In genomic region chr7:105940111-105940510, GRCh38 we compare ENCODE assay signal across 12 cellular contexts. TPM values are rescaled to one million over a fixed set of nuclear protein-coding genes. Genes with fewer than 3 reads are reported as not detected.
A peak's percentile ranks its signal among the peaks of the same experiment; 100 is the strongest.
DNase-seq lines count a peak whose midpoint lies in the region; ATAC-seq and TF ChIP-seq lines count a peak whose summit lies in the region.
"Had no signal": no experiment of that assay in that cellular context is flagged by ENCODE, and none has a peak within 500 bp of the region (broad histone marks: within the 10 kb centered on the region; RNA-seq: fewer than 3 reads in every experiment).

No MANE protein-coding gene starts in this region.

- H3K4me2 ChIP-seq in PC-3 (ENCODE audit: low read length): no peak overlapping the region

- H3F3A ChIP-seq in PC-3 (ENCODE audit: low read length, unreplicated experiment): no peaks in the 10 kb centered on the region

- intact Hi-C loops in PC-3 (cut with micrococcal nuclease): no loop called here
- intact Hi-C loops in upper lobe of right lung (cut with DNase I): no loop called here

- TF ChIP-seq CTCF in PC-3 (conservative IDR thresholded peaks at IDR 0.05; ENCODE audit: low read depth, low read length) (no peak), liver (IDR thresholded peaks at IDR 0.05; ENCODE audit: low read depth, low read length, missing input control) (no peak), upper lobe of right lung (IDR thresholded peaks at IDR 0.05) (no peak)

- H3K79me2 ChIP-seq in PC-3 (ENCODE audit: low read length): no peaks in the 10 kb centered on the region

- H3K9ac ChIP-seq in PC-3 (ENCODE audit: low read length): no peak overlapping the region
- H3K9ac ChIP-seq in liver (ENCODE audit: low read depth in 1 of 2, low read length in 2 of 2): no peak overlapping the region

- TF ChIP-seq RAD21 in liver (IDR thresholded peaks at IDR 0.05): peak; percentile 24 to 27

- no peak overlapping the region for H2AFZ ChIP-seq in PC-3 (ENCODE audit: low read length)

- H3K4me3 ChIP-seq in PC-3 (ENCODE audit: low read length) (no peak overlapping the region), liver (ENCODE audit: low read depth in 1 of 3, low read length in 3 of 3) (no peak overlapping the region), upper lobe of right lung (no peak overlapping the region)
- H3K4me3 ChIP-seq: left lung, testis had no signal

- WGBS in liver: 40% methylated on average over 4 of the region's 4 CpGs

- BruUV-seq in PC-3 (replicated peaks; lab: Mats Ljungman, UMichigan): no TSS peak

- no peak overlapping the region for H3K27ac ChIP-seq in PC-3 (ENCODE audit: low read length)
- no peak overlapping the region for H3K27ac ChIP-seq in liver (ENCODE audit: low read depth in 1 of 2, low read length in 2 of 2)
- no peak overlapping the region for H3K27ac ChIP-seq in upper lobe of right lung
- H3K27ac ChIP-seq: left lung, testis had no signal

- ATAC-seq in PC-3: peak; percentile 53
- ATAC-seq in upper lobe of right lung: no peak
- ATAC-seq: HCT116, left lung had no signal

- H4K20me1 ChIP-seq in PC-3 (ENCODE audit: low read length): no peaks in the 10 kb centered on the region

- H3K9me2 ChIP-seq in PC-3 (replicated peaks; ENCODE audit: low read length): no peaks in the 10 kb centered on the region

- DNase-seq in DMS53 (lab: John Stamatoyannopoulos, UW) (peak; percentile 99), NCI-H146 treated with DMSO at 0.1 percent for 48 hours (lab: John Stamatoyannopoulos, UW; ENCODE audit: unreplicated experiment) (peak; percentile 76), PC-3 (peak; percentile 14), upper lobe of right lung (no peak), AG08396 (ENCODE audit: low spot score) (no peak)
- DNase-seq in stimulated activated CD4-positive, alpha-beta T cell treated with anti-CD3 and anti-CD28 coated beads, Interleukin-1b, Interleukin-23, amount 100 ng/mL, for 48 hours: no peak
- DNase-seq: anterior cingulate cortex; left lung; stimulated activated CD4-positive, alpha-beta T cell treated with anti-CD3 and anti-CD28 coated beads, Interleukin-4, amount 100 ng/mL, for 4 hours; testis had no signal

- no peaks in the 10 kb centered on the region for H3K9me3 ChIP-seq in PC-3 (ENCODE audit: low read length)
- H3K9me3 ChIP-seq in liver (ENCODE audit: control insufficient read depth in 4 of 4, low read length in 3 of 4): no peaks in the 10 kb centered on the region
- H3K9me3 ChIP-seq in upper lobe of right lung: no peaks in the 10 kb centered on the region
- H3K9me3 ChIP-seq: left lung, testis had no signal

- H3K27me3 ChIP-seq in PC-3 (ENCODE audit: low read length): no peaks in the 10 kb centered on the region
- H3K27me3 ChIP-seq in liver (ENCODE audit: control insufficient read depth in 4 of 4, insufficient read depth in 4 of 4, low read length in 3 of 4): no peaks in the 10 kb centered on the region
- H3K27me3 ChIP-seq in upper lobe of right lung: no peaks in the 10 kb centered on the region
- H3K27me3 ChIP-seq: left lung, testis had no signal

- CTCF ChIA-PET in PC-3 (lab: Charles Lee): no interaction called here

- H3K36me3 ChIP-seq in PC-3 (ENCODE audit: low read depth, low read length): no peaks in the 10 kb centered on the region
- no peaks in the 10 kb centered on the region for H3K36me3 ChIP-seq in liver (ENCODE audit: control insufficient read depth in 4 of 4, insufficient read depth in 3 of 4, low read depth in 1 of 4, low read length in 3 of 4)
- H3K36me3 ChIP-seq in upper lobe of right lung: no peaks in the 10 kb centered on the region
- H3K36me3 ChIP-seq: left lung had no signal

- H3K4me1 ChIP-seq in PC-3 (ENCODE audit: insufficient read depth, low read length) (no peaks in the 10 kb centered on the region), liver (ENCODE audit: control insufficient read depth in 4 of 4, insufficient read depth in 4 of 4, low read length in 3 of 4) (peaks cover 1 to 6% (median 6%) of the 10 kb centered on the region in 4 donors), upper lobe of right lung (peaks cover 1% of the 10 kb centered on the region)
- H3K4me1 ChIP-seq: left lung had no signal

- POLR2A ChIA-PET in PC-3 (lab: Charles Lee; ENCODE audit: unreplicated experiment): no interaction called here

TF ChIP-seq in liver, 16 proteins besides CTCF, POLR2A, EP300 and RAD21:
- TF ChIP-seq TAF1 (conservative IDR thresholded peaks at IDR 0.05) (no peak), ATF3 (IDR thresholded peaks at IDR 0.05) (no peak), ZBTB33 (IDR thresholded peaks at IDR 0.05) (no peak), FOXA2 (IDR thresholded peaks at IDR 0.05) (peak; percentile 78), RXRA (IDR thresholded peaks at IDR 0.05) (peak in 1 of 2 donors; percentile 60), EGR1 (IDR thresholded peaks at IDR 0.05; ENCODE audit: low read depth in 2 of 2) (no peak), JUND (IDR thresholded peaks at IDR 0.05) (no peak), SP1 (IDR thresholded peaks at IDR 0.05) (peak; percentile 20), REST (IDR thresholded peaks at IDR 0.05) (no peak), HNF4G (IDR thresholded peaks at IDR 0.05) (no peak), MAX (IDR thresholded peaks at IDR 0.05) (peak; percentile 35), GABPA (IDR thresholded peaks at IDR 0.05 in 1 of 2, conservative IDR thresholded peaks at IDR 0.05 in 1 of 2) (no peak), NR2F2 (IDR thresholded peaks at IDR 0.05) (no peak), FOXA1 (IDR thresholded peaks at IDR 0.05) (peak; percentile 27), HNF4A (conservative IDR thresholded peaks at IDR 0.05) (peak; percentile 32 to 64), YY1 (IDR thresholded peaks at IDR 0.05) (peak; percentile 19)

RNA-seq across cellular contexts. Expression of gene CDHR3, which starts 23.0 kb away (rescaled TPM):
- 5.9 and 9.8 TPM in 2 replicates for total RNA-seq in PC-3 (2014; rRNA removed)
- total RNA-seq in liver: 10 to 100 TPM in 1 of 2 donors, 1 to 10 TPM in 1; 2.5 to 10.5 TPM
- 1 to 10 TPM; 1.0 to 1.2 TPM for polyA plus RNA-seq in liver
- 1.4 TPM for total RNA-seq in upper lobe of right lung

Comparison
In these comparisons a context has a peak if more than half of its experiments do, and no peak if none do; other contexts are left out.
1. DNase-seq: peak in DMS53 (single experiment), NCI-H146 treated with DMSO at 0.1 percent for 48 hours (single experiment) and PC-3 (single experiment); none in upper lobe of right lung (single experiment), AG08396 (single experiment) and stimulated activated CD4-positive, alpha-beta T cell treated with anti-CD3 and anti-CD28 coated beads, Interleukin-1b, Interleukin-23, amount 100 ng/mL, for 48 hours (single experiment).